ENCODE assay signal across 20 cellular contexts in the genomic region with DNA sequence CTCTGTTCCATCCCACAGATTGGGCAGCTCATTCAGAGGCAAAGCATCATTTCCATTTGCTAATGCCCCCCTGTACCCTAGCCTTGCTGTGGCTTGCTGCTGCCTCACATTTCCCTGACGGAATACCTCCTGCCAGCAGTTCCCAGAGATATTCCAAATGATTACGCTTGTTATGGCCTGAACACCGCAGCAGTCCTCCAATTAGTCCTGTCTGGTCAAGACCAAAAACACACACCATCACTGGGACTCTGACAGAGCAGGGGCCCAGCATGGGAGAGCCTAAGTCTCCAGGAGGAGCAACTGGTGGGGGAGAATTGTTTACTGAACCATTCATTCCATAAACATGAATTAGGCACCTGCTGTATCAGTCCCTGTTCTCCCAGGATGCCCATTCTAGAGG. TPM values are rescaled to one million over a fixed set of nuclear protein-coding genes. Genes with fewer than 3 reads are reported as not detected.
A peak's percentile ranks its signal among the peaks of the same experiment; 100 is the strongest.
DNase-seq lines count a peak whose midpoint lies in the region; ATAC-seq and TF ChIP-seq lines count a peak whose summit lies in the region.
"Had no signal": no experiment of that assay in that cellular context is flagged by ENCODE, and none has a peak within 500 bp of the region (broad histone marks: within the 10 kb centered on the region; RNA-seq: fewer than 3 reads in every experiment).

No MANE protein-coding gene starts in this region.

- no peak overlapping the region for H3K4me3 Mint-ChIP-seq in endodermal cell
- H3K4me3 Mint-ChIP-seq: CD4-positive, alpha-beta memory T cell had no signal

- no peaks in the 10 kb centered on the region for H3K79me2 ChIP-seq in SK-N-SH (ENCODE audit: insufficient read depth)

- H3K36me3 Mint-ChIP-seq in endodermal cell (ENCODE audit: low read depth) = no peaks in the 10 kb centered on the region
- H3K36me3 Mint-ChIP-seq: CD4-positive, alpha-beta memory T cell had no signal

- H3K9me3 ChIP-seq in SK-N-SH (no peaks in the 10 kb centered on the region), HEK293 (ENCODE audit: control insufficient read depth, insufficient read depth, low read depth, low read length) (no peaks in the 10 kb centered on the region), endodermal cell (ENCODE audit: control insufficient read depth, low read length) (no peaks in the 10 kb centered on the region)
- H3K9me3 ChIP-seq: A549 had no signal

- H3K4me3 ChIP-seq in SK-N-SH (ENCODE audit: low read depth in 2 of 2, low read length in 1 of 2) = no peak overlapping the region
- no peak overlapping the region for H3K4me3 ChIP-seq in HEK293 (ENCODE audit: low read depth, low read length)
- no peak overlapping the region for H3K4me3 ChIP-seq in endodermal cell (ENCODE audit: low read length)
- H3K4me3 ChIP-seq: A549 had no signal

- no peaks in the 10 kb centered on the region for H3F3A ChIP-seq in SK-N-SH (replicated peaks; ENCODE audit: insufficient read depth)

- TF ChIP-seq CTCF in SK-N-SH (IDR thresholded peaks at IDR 0.05) (no peak), HEK293 (tag by site-specific recombination; IDR thresholded peaks at IDR 0.05) (no peak), endodermal cell (conservative IDR thresholded peaks at IDR 0.05) (no peak)

- H3K27ac Mint-ChIP-seq in endodermal cell = no peak overlapping the region
- H3K27ac Mint-ChIP-seq: CD4-positive, alpha-beta memory T cell had no signal

- no peaks in the 10 kb centered on the region for H4K20me1 ChIP-seq in SK-N-SH (ENCODE audit: insufficient read depth)

- H3K9me3 Mint-ChIP-seq in endodermal cell = no peaks in the 10 kb centered on the region
- H3K9me3 Mint-ChIP-seq: CD4-positive, alpha-beta memory T cell had no signal

- ATAC-seq in SK-N-SH treated with all-trans-retinoic acid at 6 μM for 48 hours = no peak
- ATAC-seq in HG03432 (IDR thresholded peaks at IDR 0.05; ENCODE audit: unreplicated experiment) = no peak
- ATAC-seq in GM21528 (IDR thresholded peaks at IDR 0.05; ENCODE audit: low FRiP score, unreplicated experiment) = no peak
- ATAC-seq: A549 had no signal

- TF ChIP-seq EP300 in SK-N-SH (IDR thresholded peaks at IDR 0.05; ENCODE audit: borderline replicate concordance in 1 of 2, low read depth in 1 of 2, low read length in 1 of 2) = no peak

- no peaks in the 10 kb centered on the region for H3K27me3 Mint-ChIP-seq in endodermal cell (ENCODE audit: insufficient read depth)

- no peak overlapping the region; a peak in 1 of 4 replicates for H3K27ac ChIP-seq in SK-N-SH (ENCODE audit: low read depth in 2 of 2, low read length in 1 of 2)
- H3K27ac ChIP-seq in HEK293 (ENCODE audit: extremely low read depth, low read depth, low read length) = no peak overlapping the region
- no peak overlapping the region for H3K27ac ChIP-seq in endodermal cell (ENCODE audit: low read depth, low read length)
- H3K27ac ChIP-seq: A549 had no signal

- H3K4me1 ChIP-seq in SK-N-SH (ENCODE audit: control insufficient read depth in 1 of 2, insufficient read depth in 2 of 2, low read depth in 1 of 2, low read length in 1 of 2) (peaks cover 0 to 22% of the 10 kb centered on the region in 2 experiments; a peak in 1 of 4 replicates), HEK293 (ENCODE audit: control insufficient read depth, insufficient read depth, low read length) (no peaks in the 10 kb centered on the region), endodermal cell (ENCODE audit: control insufficient read depth, insufficient read depth, low read length) (peaks cover 6% of the 10 kb centered on the region)
- H3K4me1 ChIP-seq: A549 had no signal

- peaks cover 9% of the 10 kb centered on the region for H3K4me1 Mint-ChIP-seq in endodermal cell

- POLR2A ChIA-PET in SK-N-SH (lab: Yijun Ruan, JAX) (no interaction called here), HEK293 (lab: Yijun Ruan, JAX) (no interaction called here)

- no peak overlapping the region for H3K4me2 ChIP-seq in SK-N-SH
- H3K4me2 ChIP-seq: A549 had no signal

- WGBS in SK-N-SH (ENCODE audit: low lambda C conversion rate) = 40% methylated on average over 2 of the region's 3 CpGs
- WGBS in endodermal cell (ENCODE audit: insufficient coverage in 1 of 2, insufficient read length in 1 of 2), 2 experiments = 90 to 96% methylated on average over 2 to 3 of the region's 3 CpGs

- H3K9me2 ChIP-seq in SK-N-SH = no peaks in the 10 kb centered on the region

- H2AFZ ChIP-seq in SK-N-SH (ENCODE audit: low read depth) = no peak overlapping the region

- DNase-seq in SK-N-SH (peak; percentile 27), AG20443 (ENCODE audit: low spot score) (peak; percentile 6), endodermal cell (peak; percentile 29)
- no peak for DNase-seq in activated CD4-positive, alpha-beta T cell treated with anti-CD3 and anti-CD28 coated beads, Interleukin-2, amount 50 U/mL, for 1 hour
- DNase-seq: 8988T; ACHN; C1 segment of cervical spinal cord; Calu3; CD4-positive, alpha-beta memory T cell; COR-L47; DMS53; DMS79 treated with DMSO at 0.1 percent for 48 hours; GF-D8; H7; HCEC 1CT had no signal

- CTCF ChIA-PET in SK-N-SH (lab: Yijun Ruan, JAX) = no interaction called here
- CTCF ChIA-PET in HEK293 (lab: Yijun Ruan, JAX) = no interaction called here

- H3K27me3 ChIP-seq in SK-N-SH (ENCODE audit: insufficient read depth) (no peaks in the 10 kb centered on the region), endodermal cell (ENCODE audit: control insufficient read depth, insufficient read depth, low read length, poor library complexity, severe bottlenecking) (no peaks in the 10 kb centered on the region)

- TF ChIP-seq RAD21 in SK-N-SH (IDR thresholded peaks at IDR 0.05; ENCODE audit: low read length) = no peak

- no peak overlapping the region for H3K9ac ChIP-seq in SK-N-SH
- no peak overlapping the region for H3K9ac ChIP-seq in endodermal cell (ENCODE audit: extremely low read depth, low read length, poor library complexity, severe bottlenecking)

- H3K36me3 ChIP-seq in SK-N-SH (replicated peaks in 1 of 2; ENCODE audit: control insufficient read depth in 1 of 2, insufficient read depth in 2 of 2, low read length in 1 of 2) = peaks cover 0 to 31% of the 10 kb centered on the region in 2 experiments
- H3K36me3 ChIP-seq in HEK293 (ENCODE audit: control insufficient read depth in 2 of 2, insufficient read depth in 1 of 2, low read length in 2 of 2) = peaks cover 0 to 11% of the 10 kb centered on the region in 2 experiments; a peak in 1 of 3 replicates
- no peaks in the 10 kb centered on the region for H3K36me3 ChIP-seq in endodermal cell (ENCODE audit: control insufficient read depth, insufficient read depth, low read length)

TF ChIP-seq in SK-N-SH, 30 proteins besides CTCF, POLR2A, EP300 and RAD21:
- TF ChIP-seq GATA2 (CRISPR knock-in tag; IDR thresholded peaks at IDR 0.05) (no peak; the same call in 1 of the 2 replicates), SIN3A (IDR thresholded peaks at IDR 0.05; ENCODE audit: borderline replicate concordance, low read depth, low read length) (no peak), RXRA (IDR thresholded peaks at IDR 0.05; ENCODE audit: borderline replicate concordance, low read depth) (no peak)

TF ChIP-seq in SK-N-SH treated with all-trans-retinoic acid at 6 μM for 48 hours, 23 proteins besides CTCF, POLR2A, EP300 and RAD21 (continues in another document):
- TF ChIP-seq RARB (CRISPR knock-in tag; IDR thresholded peaks at IDR 0.05) (no peak), ZC3H10 (CRISPR knock-in tag; IDR thresholded peaks at IDR 0.05) (no peak), PPARA (CRISPR knock-in tag; IDR thresholded peaks at IDR 0.05; ENCODE audit: borderline replicate concordance) (no peak), GLIS3 (CRISPR knock-in tag; IDR thresholded peaks at IDR 0.05) (no peak)
- TF ChIP-seq, protein P1, sequence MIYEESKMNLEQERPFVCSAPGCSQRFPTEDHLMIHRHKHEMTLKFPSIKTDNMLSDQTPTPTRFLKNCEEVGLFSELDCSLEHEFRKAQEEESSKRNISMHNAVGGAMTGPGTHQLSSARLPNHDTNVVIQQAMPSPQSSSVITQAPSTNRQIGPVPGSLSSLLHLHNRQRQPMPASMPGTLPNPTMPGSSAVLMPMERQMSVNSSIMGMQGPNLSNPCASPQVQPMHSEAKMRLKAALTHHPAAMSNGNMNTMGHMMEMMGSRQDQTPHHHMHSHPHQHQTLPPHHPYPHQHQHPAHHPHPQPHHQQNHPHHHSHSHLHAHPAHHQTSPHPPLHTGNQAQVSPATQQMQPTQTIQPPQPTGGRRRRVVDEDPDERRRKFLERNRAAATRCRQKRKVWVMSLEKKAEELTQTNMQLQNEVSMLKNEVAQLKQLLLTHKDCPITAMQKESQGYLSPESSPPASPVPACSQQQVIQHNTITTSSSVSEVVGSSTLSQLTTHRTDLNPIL (CRISPR knock-in tag; IDR thresholded peaks at IDR 0.05; ENCODE audit: low read depth) = no peak

TF ChIP-seq in HEK293, 187 proteins besides CTCF, POLR2A, EP300 and RAD21:
- no peak for TF ChIP-seq ZNF501 (tag by site-specific recombination; IDR thresholded peaks at IDR 0.05)
- TF ChIP-seq ZNF140 (tag by site-specific recombination; IDR thresholded peaks at IDR 0.05) = no peak
- TF ChIP-seq ZIC2 (tag by site-specific recombination; IDR thresholded peaks at IDR 0.05) = peak; percentile 58
- TF ChIP-seq ZNF239 (tag by site-specific recombination; IDR thresholded peaks at IDR 0.05) = no peak
- TF ChIP-seq SCRT2 (tag by site-specific recombination; IDR thresholded peaks at IDR 0.05) = peak; percentile 36; the same call in 1 of the 2 replicates

RNA-seq across cellular contexts. Expression of a gene that starts 6.1 kb away (rescaled TPM):
- 25.4 and 32.6 TPM in 2 replicates for polyA plus RNA-seq in SK-N-SH (2012; rRNA removed)
- polyA plus RNA-seq in SK-N-SH (2012; cell fraction: cytosol; rRNA removed) = 10.1 and 14.5 TPM in 2 replicates
- polyA plus RNA-seq in SK-N-SH (2012; cell fraction: nucleus; rRNA removed) = 102 and 104 TPM in 2 replicates
- total RNA-seq in endodermal cell = 10 to 100 TPM; 13.0 to 14.6 TPM
- 7.3 TPM for polyA plus RNA-seq in endodermal cell (2013, experiment 1 of 2)
- polyA plus RNA-seq in endodermal cell (2013, experiment 2 of 2) = 5.5 TPM
- total RNA-seq: CD4-positive, alpha-beta memory T cell had no signal
- polyA plus RNA-seq: CD4-positive, alpha-beta memory T cell had no signal
